8 cellular contexts compared by ENCODE assay signal in the genomic region with DNA sequence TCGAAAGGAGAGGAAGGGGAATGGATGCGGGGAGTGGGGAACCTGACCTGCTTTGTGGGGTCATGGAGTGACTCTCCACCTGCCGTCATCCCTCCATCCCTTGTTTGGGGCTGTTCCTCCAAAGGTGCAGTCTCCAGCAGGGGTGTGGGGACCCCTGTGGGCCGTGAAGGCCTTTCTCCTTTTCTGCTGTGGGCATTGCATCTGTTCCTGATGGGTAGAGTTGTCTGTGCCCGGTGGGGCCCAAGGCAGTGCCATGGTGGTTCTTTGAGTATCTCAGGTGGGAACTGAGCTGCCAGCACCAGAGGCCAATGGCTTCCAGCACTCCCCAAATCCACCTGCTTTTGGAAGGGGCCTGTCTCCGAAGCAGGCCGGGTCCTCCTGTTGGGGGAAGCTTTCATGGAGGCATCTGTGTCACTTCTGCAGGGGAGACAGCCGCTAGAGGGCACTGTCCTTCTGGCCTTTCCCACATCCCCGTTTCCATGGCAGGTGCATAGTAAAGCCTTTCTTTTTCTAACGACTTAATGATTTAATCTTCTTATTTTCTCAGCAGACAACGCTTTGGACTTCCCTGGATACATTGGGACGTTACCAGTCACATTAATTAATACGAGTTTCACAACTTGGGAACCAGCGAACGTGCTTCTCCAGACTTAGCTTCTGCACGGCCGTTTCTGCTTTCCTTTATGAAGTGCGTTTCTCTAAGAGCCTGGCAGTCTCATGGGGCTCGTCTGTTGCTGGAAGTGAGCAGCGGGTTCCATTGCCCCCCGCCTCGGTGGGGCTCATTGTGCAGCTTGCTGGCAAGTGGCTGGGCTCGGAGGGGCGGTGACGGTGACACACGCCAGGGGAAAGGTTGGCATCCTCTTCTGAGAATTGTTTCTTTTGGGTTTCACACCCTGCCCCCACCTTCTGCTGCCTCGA. TPM values are rescaled to one million over a fixed set of nuclear protein-coding genes. Genes with fewer than 3 reads are reported as not detected.
A peak's percentile ranks its signal among the peaks of the same experiment; 100 is the strongest.
DNase-seq lines count a peak whose midpoint lies in the region; ATAC-seq and TF ChIP-seq lines count a peak whose summit lies in the region.

No MANE protein-coding gene starts in this region.

- H3K4me2 ChIP-seq in PC-3 (ENCODE audit: low read length) (no peak overlapping the region), fibroblast of lung (ENCODE audit: extremely low read depth, insufficient read depth, low read length) (no peak overlapping the region)

- H3K9me3 Mint-ChIP-seq in CD4-positive, CD25-positive, alpha-beta regulatory T cell: peaks cover 0 to 4% (median 0%) of the 10 kb centered on the region in 7 donors
- H3K9me3 Mint-ChIP-seq in activated T-cell treated with anti-CD3 and anti-CD28 coated beads, Interleukin-2, amount 50 U/mL, for 24 hours: no peaks in the 10 kb centered on the region
- H3K9me3 Mint-ChIP-seq in natural killer cell: no peaks in the 10 kb centered on the region
- no peaks in the 10 kb centered on the region for H3K9me3 Mint-ChIP-seq in stimulated activated memory B cell treated with anti-CD40 and anti-IgM and Interleukin-4, amounts not matched to agents 10 μg/mL and 1 μg/mL and 100 μg/mL, for 72 hours

- no peak overlapping the region for H3K4me3 Mint-ChIP-seq in CD4-positive, CD25-positive, alpha-beta regulatory T cell
- H3K4me3 Mint-ChIP-seq in activated T-cell treated with anti-CD3 and anti-CD28 coated beads, Interleukin-2, amount 50 U/mL, for 24 hours: no peak overlapping the region
- H3K4me3 Mint-ChIP-seq in natural killer cell: no peak overlapping the region
- H3K4me3 Mint-ChIP-seq in stimulated activated memory B cell treated with anti-CD40 and anti-IgM and Interleukin-4, amounts not matched to agents 10 μg/mL and 1 μg/mL and 100 μg/mL, for 72 hours: no peak overlapping the region

- H3K4me1 Mint-ChIP-seq in CD4-positive, CD25-positive, alpha-beta regulatory T cell: peaks cover 0 to 7% (median 0%) of the 10 kb centered on the region in 4 donors
- H3K4me1 Mint-ChIP-seq in activated T-cell treated with anti-CD3 and anti-CD28 coated beads, Interleukin-2, amount 50 U/mL, for 24 hours (ENCODE audit: low read depth): no peaks in the 10 kb centered on the region
- H3K4me1 Mint-ChIP-seq in natural killer cell: no peaks in the 10 kb centered on the region
- no peaks in the 10 kb centered on the region for H3K4me1 Mint-ChIP-seq in stimulated activated memory B cell treated with anti-CD40 and anti-IgM and Interleukin-4, amounts not matched to agents 10 μg/mL and 1 μg/mL and 100 μg/mL, for 72 hours

- no peaks in the 10 kb centered on the region for H3K27me3 ChIP-seq in CD4-positive, CD25-positive, alpha-beta regulatory T cell (ENCODE audit: control insufficient read depth, insufficient read depth, low read length)
- H3K27me3 ChIP-seq in PC-3 (ENCODE audit: low read length): no peaks in the 10 kb centered on the region
- H3K27me3 ChIP-seq in fibroblast of lung (ENCODE audit: control insufficient read depth, insufficient read depth, low read length): no peaks in the 10 kb centered on the region

- no peaks in the 10 kb centered on the region for H4K20me1 ChIP-seq in PC-3 (ENCODE audit: low read length)
- no peaks in the 10 kb centered on the region for H4K20me1 ChIP-seq in fibroblast of lung (ENCODE audit: control insufficient read depth, extremely low read depth, insufficient read depth, low read length)

- DNase-seq in CD4-positive, CD25-positive, alpha-beta regulatory T cell: peak; percentile 27 to 73 (median 49)
- DNase-seq in HT1080 (ENCODE audit: low read depth) (peak; percentile 44), PC-3 (peak; percentile 58), fibroblast of lung (ENCODE audit: low read depth in 2 of 2) (peak; percentile 60 to 76), natural killer cell (peak; percentile 59)
- peak; percentile 77 for DNase-seq in activated T-cell treated with anti-CD3 and anti-CD28 coated beads, Interleukin-2, amount 50 U/mL, for 24 hours

- peaks cover 8% of the 10 kb centered on the region for H3K36me3 Mint-ChIP-seq in CD4-positive, CD25-positive, alpha-beta regulatory T cell
- H3K36me3 Mint-ChIP-seq in activated T-cell treated with anti-CD3 and anti-CD28 coated beads, Interleukin-2, amount 50 U/mL, for 24 hours (ENCODE audit: low read depth): no peaks in the 10 kb centered on the region
- no peaks in the 10 kb centered on the region for H3K36me3 Mint-ChIP-seq in natural killer cell
- H3K36me3 Mint-ChIP-seq in stimulated activated memory B cell treated with anti-CD40 and anti-IgM and Interleukin-4, amounts not matched to agents 10 μg/mL and 1 μg/mL and 100 μg/mL, for 72 hours: peaks cover 28% of the 10 kb centered on the region

- H3K27ac Mint-ChIP-seq in CD4-positive, CD25-positive, alpha-beta regulatory T cell: no peak overlapping the region
- no peak overlapping the region for H3K27ac Mint-ChIP-seq in activated T-cell treated with anti-CD3 and anti-CD28 coated beads, Interleukin-2, amount 50 U/mL, for 24 hours
- H3K27ac Mint-ChIP-seq in natural killer cell: no peak overlapping the region
- H3K27ac Mint-ChIP-seq in stimulated activated memory B cell treated with anti-CD40 and anti-IgM and Interleukin-4, amounts not matched to agents 10 μg/mL and 1 μg/mL and 100 μg/mL, for 72 hours: no peak overlapping the region

- ATAC-seq in CD4-positive, CD25-positive, alpha-beta regulatory T cell (ENCODE audit: low read depth in 2 of 2): peak in 1 of 2 donors; percentile 30
- ATAC-seq in PC-3: peak; percentile 51
- peak in 2 of 3 donors; percentile 69 to 80 for ATAC-seq in natural killer cell
- ATAC-seq in stimulated activated memory B cell treated with anti-CD40 and anti-IgM and Interleukin-4, amounts not matched to agents 10 μg/mL and 1 μg/mL and 100 μg/mL, for 72 hours: peak; percentile 56
- no peak for ATAC-seq in HG02623 (IDR thresholded peaks at IDR 0.05; ENCODE audit: unreplicated experiment)

- CTCF ChIA-PET in PC-3 (lab: Charles Lee): no interaction called here

- H3K27me3 Mint-ChIP-seq in CD4-positive, CD25-positive, alpha-beta regulatory T cell: no peaks in the 10 kb centered on the region
- no peaks in the 10 kb centered on the region for H3K27me3 Mint-ChIP-seq in activated T-cell treated with anti-CD3 and anti-CD28 coated beads, Interleukin-2, amount 50 U/mL, for 24 hours
- no peaks in the 10 kb centered on the region for H3K27me3 Mint-ChIP-seq in natural killer cell (ENCODE audit: low read depth in 2 of 2)
- no peaks in the 10 kb centered on the region for H3K27me3 Mint-ChIP-seq in stimulated activated memory B cell treated with anti-CD40 and anti-IgM and Interleukin-4, amounts not matched to agents 10 μg/mL and 1 μg/mL and 100 μg/mL, for 72 hours

- H3K9me2 ChIP-seq in PC-3 (replicated peaks; ENCODE audit: low read length): no peaks in the 10 kb centered on the region

- no peaks in the 10 kb centered on the region for H3F3A ChIP-seq in PC-3 (ENCODE audit: low read length, unreplicated experiment)

- no TSS peak for BruUV-seq in PC-3 (replicated peaks; lab: Mats Ljungman, UMichigan)

- no peak overlapping the region for H2AFZ ChIP-seq in PC-3 (ENCODE audit: low read length)
- H2AFZ ChIP-seq in fibroblast of lung (ENCODE audit: low read length): no peak overlapping the region

- POLR2A ChIA-PET in PC-3 (lab: Charles Lee; ENCODE audit: unreplicated experiment): no interaction called here

- H3K27ac ChIP-seq in CD4-positive, CD25-positive, alpha-beta regulatory T cell (ENCODE audit: insufficient read depth, low read length, poor library complexity, severe bottlenecking): no peak overlapping the region
- no peak overlapping the region for H3K27ac ChIP-seq in PC-3 (ENCODE audit: low read length)
- H3K27ac ChIP-seq in fibroblast of lung (ENCODE audit: insufficient read depth, low read length): no peak overlapping the region

- intact Hi-C loops in PC-3 (cut with micrococcal nuclease): loop anchor here (1.0 to 10.0 kb wide), 2 partner anchors 56 to 545 kb away; a partner anchor contains a TSS
- intact Hi-C loops in natural killer cell (cut with micrococcal nuclease): loop anchor here (1.0 kb wide), 3 partner anchors 88 to 545 kb away; no protein-coding TSS in a partner anchor

- no peak overlapping the region for H3K9ac ChIP-seq in PC-3 (ENCODE audit: low read length)
- no peak overlapping the region for H3K9ac ChIP-seq in fibroblast of lung (ENCODE audit: insufficient read depth, low read length)

- no peaks in the 10 kb centered on the region for H3K36me3 ChIP-seq in CD4-positive, CD25-positive, alpha-beta regulatory T cell (ENCODE audit: control insufficient read depth, insufficient read depth, low read length)
- no peaks in the 10 kb centered on the region for H3K36me3 ChIP-seq in PC-3 (ENCODE audit: low read depth, low read length)
- no peaks in the 10 kb centered on the region for H3K36me3 ChIP-seq in fibroblast of lung (ENCODE audit: control insufficient read depth, insufficient read depth, low read length)

- peak; percentile 78 for TF ChIP-seq CTCF in PC-3 (conservative IDR thresholded peaks at IDR 0.05; ENCODE audit: low read depth, low read length)
- peak; percentile 89 to 93 for TF ChIP-seq CTCF in fibroblast of lung (conservative IDR thresholded peaks at IDR 0.05 in 1 of 2, IDR thresholded peaks at IDR 0.05 in 1 of 2; ENCODE audit: low read depth in 1 of 2, low read length in 2 of 2)
- TF ChIP-seq CTCF in natural killer cell (IDR thresholded peaks at IDR 0.05): peak; percentile 85

- no peaks in the 10 kb centered on the region for H3K4me1 ChIP-seq in CD4-positive, CD25-positive, alpha-beta regulatory T cell (ENCODE audit: control insufficient read depth, insufficient read depth, low read length, poor library complexity, severe bottlenecking)
- no peaks in the 10 kb centered on the region for H3K4me1 ChIP-seq in PC-3 (ENCODE audit: insufficient read depth, low read length)
- no peaks in the 10 kb centered on the region for H3K4me1 ChIP-seq in fibroblast of lung (ENCODE audit: control insufficient read depth, extremely low read depth, insufficient read depth, low read length)

- H3K79me2 ChIP-seq in PC-3 (ENCODE audit: low read length) (no peaks in the 10 kb centered on the region), fibroblast of lung (ENCODE audit: control insufficient read depth, insufficient read depth, low read length) (no peaks in the 10 kb centered on the region)

- H3K4me3 ChIP-seq in CD4-positive, CD25-positive, alpha-beta regulatory T cell (ENCODE audit: low read depth, low read length): no peak overlapping the region
- no peak overlapping the region for H3K4me3 ChIP-seq in PC-3 (ENCODE audit: low read length)
- no peak overlapping the region for H3K4me3 ChIP-seq in fibroblast of lung (replicated peaks in 1 of 4; ENCODE audit: control extremely low read depth in 1 of 4, insufficient read depth in 1 of 4, low read depth in 3 of 4, low read length in 4 of 4)

- no peaks in the 10 kb centered on the region for H3K9me3 ChIP-seq in CD4-positive, CD25-positive, alpha-beta regulatory T cell (ENCODE audit: control insufficient read depth in 2 of 2, low read length in 2 of 2)
- H3K9me3 ChIP-seq in PC-3 (ENCODE audit: low read length): no peaks in the 10 kb centered on the region
- no peaks in the 10 kb centered on the region for H3K9me3 ChIP-seq in fibroblast of lung (ENCODE audit: control insufficient read depth, insufficient read depth, low read depth, low read length)

RNA-seq across cellular contexts. Expression of a gene that starts 57.1 kb away (rescaled TPM):
- total RNA-seq in CD4-positive, CD25-positive, alpha-beta regulatory T cell: 20.6 TPM
- 10 to 100 TPM in 1 of 4 donors, 1 to 10 TPM in 3; 3.7 to 13.8 (median 5.0) TPM for polyA plus RNA-seq in CD4-positive, CD25-positive, alpha-beta regulatory T cell
- 54.5 and 69.4 TPM in 2 replicates for total RNA-seq in HT1080 (2014; rRNA removed; shearing (Covaris generic))
- polyA plus RNA-seq in HT1080 (2015; cell fraction: cytosol; rRNA removed): 73.2 and 76.7 TPM in 2 replicates
- polyA plus RNA-seq in HT1080 (2015; cell fraction: nucleus; rRNA removed): 34.7 and 38.3 TPM in 2 replicates
- total RNA-seq in PC-3 (2014; rRNA removed) (69.3 and 85.3 TPM in 2 replicates), fibroblast of lung (8.5 and 12.1 TPM in 2 replicates), natural killer cell (10 to 100 TPM in 1 of 3 donors, 1 to 10 TPM in 2; 2.9 to 12.5 (median 8.1) TPM)
- 47.3 and 55.2 TPM in 2 replicates for polyA plus RNA-seq in fibroblast of lung
- 55.1 and 57.2 TPM in 2 replicates for polyA plus RNA-seq in fibroblast of lung (2012)
- polyA minus RNA-seq in fibroblast of lung (ENCODE audit: low replicate concordance): 39.5 and 45.1 TPM in 2 replicates
